14 cellular contexts compared by ENCODE assay signal in genomic region chr13:40480012-40480914, GRCh38.
DNase-seq lines count a peak whose midpoint lies in the region; ATAC-seq and TF ChIP-seq lines count a peak whose summit lies in the region.
"Had no signal": no experiment of that assay in that cellular context is flagged by ENCODE, and none has a peak within 500 bp of the region (broad histone marks: within the 10 kb centered on the region; RNA-seq: fewer than 3 reads in every experiment).

No MANE protein-coding gene starts in this region.

- peaks cover 54% of the 10 kb centered on the region for H3K4me1 Mint-ChIP-seq in activated CD4-positive, alpha-beta T cell treated with anti-CD3 and anti-CD28 coated beads for 36 hours
- H3K4me1 Mint-ChIP-seq in T-cell, result peaks cover 69 to 79% (median 70%) of the 10 kb centered on the region in 3 donors
- peaks cover 70% of the 10 kb centered on the region for H3K4me1 Mint-ChIP-seq in endothelial cell (ENCODE audit: unreplicated experiment)
- peaks cover 29% of the 10 kb centered on the region for H3K4me1 Mint-ChIP-seq in stimulated activated effector memory CD8-positive, alpha-beta T cell treated with anti-CD3 and anti-CD28 coated beads, Interleukin-12 subunit alpha, Interleukin-12 subunit beta, amount 100 ng/mL, for 72 hours

- POLR2A ChIA-PET in activated CD4-positive, alpha-beta T cell treated with anti-CD3 and anti-CD28 coated beads for 36 hours (lab: Charles Lee), result interaction anchor here (0.6 kb wide), 1 partner anchor 244 kb away, joined by 3 read pairs; no protein-coding TSS in a partner anchor
- POLR2A ChIA-PET in T-cell (lab: Charles Lee), result no interaction called here

- TF ChIP-seq CTCF in endothelial cell (IDR thresholded peaks at IDR 0.05; ENCODE audit: unreplicated experiment) (no peak), omental fat pad (IDR thresholded peaks at IDR 0.05) (no peak)

- intact Hi-C loops in activated CD4-positive, alpha-beta T cell treated with anti-CD3 and anti-CD28 coated beads for 36 hours (cut with DNase I, micrococcal nuclease), result loop anchor here in 1 of 2 experiments (5.0 kb wide), 1 partner anchor 43 kb away; no protein-coding TSS in a partner anchor

- no peak for ATAC-seq in activated CD4-positive, alpha-beta T cell treated with anti-CD3 and anti-CD28 coated beads for 36 hours
- ATAC-seq in T-cell (replicated peaks in 1 of 4) (peak; percentile 12 to 30 (median 19)), omental fat pad (ENCODE audit: low FRiP score) (no peak)
- no peak for ATAC-seq in stimulated activated effector memory CD8-positive, alpha-beta T cell treated with anti-CD3 and anti-CD28 coated beads, Interleukin-12 subunit alpha, Interleukin-12 subunit beta, amount 100 ng/mL, for 72 hours
- ATAC-seq: A549 had no signal

- H3K36me3 Mint-ChIP-seq in activated CD4-positive, alpha-beta T cell treated with anti-CD3 and anti-CD28 coated beads for 36 hours (ENCODE audit: low read depth), result peaks cover 4% of the 10 kb centered on the region
- H3K36me3 Mint-ChIP-seq in T-cell (no peaks in the 10 kb centered on the region), endothelial cell (ENCODE audit: low read depth, unreplicated experiment) (no peaks in the 10 kb centered on the region)
- no peaks in the 10 kb centered on the region for H3K36me3 Mint-ChIP-seq in stimulated activated effector memory CD8-positive, alpha-beta T cell treated with anti-CD3 and anti-CD28 coated beads, Interleukin-12 subunit alpha, Interleukin-12 subunit beta, amount 100 ng/mL, for 72 hours

- no peaks in the 10 kb centered on the region for H3K27me3 Mint-ChIP-seq in activated CD4-positive, alpha-beta T cell treated with anti-CD3 and anti-CD28 coated beads for 36 hours
- no peaks in the 10 kb centered on the region for H3K27me3 Mint-ChIP-seq in T-cell
- peaks cover 22% of the 10 kb centered on the region for H3K27me3 Mint-ChIP-seq in endothelial cell (ENCODE audit: unreplicated experiment)

- peak overlapping the region; percentile 53 for H3K27ac Mint-ChIP-seq in activated CD4-positive, alpha-beta T cell treated with anti-CD3 and anti-CD28 coated beads for 36 hours
- peak overlapping the region; percentile 67 to 94 for H3K27ac Mint-ChIP-seq in T-cell
- H3K27ac Mint-ChIP-seq in endothelial cell (ENCODE audit: unreplicated experiment), result peak overlapping the region; percentile 61
- H3K27ac Mint-ChIP-seq in stimulated activated effector memory CD8-positive, alpha-beta T cell treated with anti-CD3 and anti-CD28 coated beads, Interleukin-12 subunit alpha, Interleukin-12 subunit beta, amount 100 ng/mL, for 72 hours, result peak overlapping the region; percentile 70

- H3K4me3 Mint-ChIP-seq in activated CD4-positive, alpha-beta T cell treated with anti-CD3 and anti-CD28 coated beads for 36 hours, result no peak overlapping the region
- H3K4me3 Mint-ChIP-seq in T-cell (peak overlapping the region in 2 of 3 donors; percentile 31 to 73), endothelial cell (ENCODE audit: unreplicated experiment) (peak overlapping the region; percentile 21)
- no peak overlapping the region for H3K4me3 Mint-ChIP-seq in stimulated activated effector memory CD8-positive, alpha-beta T cell treated with anti-CD3 and anti-CD28 coated beads, Interleukin-12 subunit alpha, Interleukin-12 subunit beta, amount 100 ng/mL, for 72 hours
- H3K4me3 Mint-ChIP-seq: H9 had no signal

- no peak for DNase-seq in activated CD4-positive, alpha-beta T cell treated with anti-CD3 and anti-CD28 coated beads for 36 hours
- no peak for DNase-seq in activated CD4-positive, alpha-beta T cell treated with anti-CD3 and anti-CD28 coated beads for 4 hours
- DNase-seq in T-cell (peak in 4 of 34 experiments; percentile 10 to 42 (median 24)), endothelial cell (ENCODE audit: low spot score) (no peak), omental fat pad (ENCODE audit: low spot score) (no peak), A172 (ENCODE audit: low spot score) (no peak), NCI-H1436 treated with DMSO at 0.1 percent for 48 hours (lab: John Stamatoyannopoulos, UW) (no peak)
- no peak for DNase-seq in stimulated activated effector memory CD8-positive, alpha-beta T cell treated with anti-CD3 and anti-CD28 coated beads, Interleukin-12 subunit alpha, Interleukin-12 subunit beta, amount 100 ng/mL, for 72 hours (ENCODE audit: low spot score in 2 of 2)
- DNase-seq: H9; NCI-H1092 treated with DMSO at 0.1 percent for 48 hours; NCI-H2227 treated with DMSO at 0.1 percent for 48 hours; PC-9; stimulated activated CD4-positive, alpha-beta T cell treated with anti-CD3 and anti-CD28 coated beads, Interleukin-2, amount 100 ng/mL, for 48 hours had no signal

- peaks cover 5% of the 10 kb centered on the region for H3K9me3 Mint-ChIP-seq in activated CD4-positive, alpha-beta T cell treated with anti-CD3 and anti-CD28 coated beads for 36 hours (ENCODE audit: low read depth)
- peaks cover 0 to 4% (median 0%) of the 10 kb centered on the region in 3 donors for H3K9me3 Mint-ChIP-seq in T-cell
- H3K9me3 Mint-ChIP-seq in endothelial cell (ENCODE audit: unreplicated experiment), result no peaks in the 10 kb centered on the region
- H3K9me3 Mint-ChIP-seq in stimulated activated effector memory CD8-positive, alpha-beta T cell treated with anti-CD3 and anti-CD28 coated beads, Interleukin-12 subunit alpha, Interleukin-12 subunit beta, amount 100 ng/mL, for 72 hours, result no peaks in the 10 kb centered on the region
- H3K9me3 Mint-ChIP-seq: H9 had no signal

- CTCF ChIA-PET in activated CD4-positive, alpha-beta T cell treated with anti-CD3 and anti-CD28 coated beads for 36 hours (lab: Charles Lee), result interaction anchor here (0.6 kb wide), 1 partner anchor 520 kb away, joined by 3 read pairs; no protein-coding TSS in a partner anchor
- CTCF ChIA-PET in T-cell (lab: Charles Lee), result interaction anchor here in 1 of 2 donors (0.5 to 0.6 kb wide), 2 partner anchors 28 to 797 kb away, joined by 3 read pairs; no protein-coding TSS in a partner anchor

Comparison
In these comparisons a context has a peak if more than half of its experiments do, and no peak if none do; other contexts are left out.
1. ATAC-seq: peak in T-cell (4 of 4); none in activated CD4-positive, alpha-beta T cell treated with anti-CD3 and anti-CD28 coated beads for 36 hours (single experiment), stimulated activated effector memory CD8-positive, alpha-beta T cell treated with anti-CD3 and anti-CD28 coated beads, Interleukin-12 subunit alpha, Interleukin-12 subunit beta, amount 100 ng/mL, for 72 hours (single experiment) and omental fat pad (single experiment).
2. H3K4me3 Mint-ChIP-seq: peak in T-cell (2 of 3) and endothelial cell (single experiment); none in activated CD4-positive, alpha-beta T cell treated with anti-CD3 and anti-CD28 coated beads for 36 hours (single experiment) and stimulated activated effector memory CD8-positive, alpha-beta T cell treated with anti-CD3 and anti-CD28 coated beads, Interleukin-12 subunit alpha, Interleukin-12 subunit beta, amount 100 ng/mL, for 72 hours (single experiment).
3. Peak in every context shown above with its lines, with median percentiles within 50 percentile points of each other: H3K27ac Mint-ChIP-seq.